Comparison of ENCODE assay signal across 27 cellular contexts in the genomic region with DNA sequence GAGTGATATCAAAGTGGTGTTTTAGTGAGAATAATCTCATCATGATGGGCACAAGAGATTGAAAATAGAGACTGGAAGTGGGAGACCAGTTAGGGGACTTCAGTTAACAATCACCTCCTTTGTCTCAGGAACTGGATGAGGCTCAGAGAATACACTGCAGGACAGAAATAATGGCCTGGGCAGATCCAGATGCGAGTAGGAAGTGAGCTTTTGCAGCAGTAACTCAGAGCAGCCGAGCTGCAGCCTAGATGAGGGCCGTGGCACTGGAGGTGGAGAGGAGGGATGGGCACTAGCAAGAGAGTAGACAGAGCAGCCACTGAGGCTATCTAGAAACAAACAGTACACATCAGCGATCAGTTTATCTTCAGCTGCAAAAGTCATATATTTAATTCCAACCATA. TPM values are rescaled to one million over a fixed set of nuclear protein-coding genes. Genes with fewer than 3 reads are reported as not detected.
DNase-seq lines count a peak whose midpoint lies in the region; ATAC-seq and TF ChIP-seq lines count a peak whose summit lies in the region.
"Had no signal": no experiment of that assay in that cellular context is flagged by ENCODE, and none has a peak within 500 bp of the region (broad histone marks: within the 10 kb centered on the region; RNA-seq: fewer than 3 reads in every experiment).

No MANE protein-coding gene starts in this region.

- BruUV-seq in A673 (replicated peaks; lab: Mats Ljungman, UMichigan): no TSS peak

- peak overlapping the region; percentile 17 for H3K27ac Mint-ChIP-seq in type B pancreatic cell
- H3K27ac Mint-ChIP-seq: activated T-helper 17 cell treated with anti-CD3 and anti-CD28 coated beads, Interleukin-2, amount 50 U/mL, for 72 hours; CD4-positive, alpha-beta T cell; natural killer cell had no signal

- ATAC-seq in body of pancreas (peak; percentile 41), right lobe of liver (peak; percentile 3 to 5 (median 4)), GM21717 (IDR thresholded peaks at IDR 0.05; ENCODE audit: unreplicated experiment) (no peak)
- ATAC-seq: activated T-helper 17 cell treated with anti-CD3 and anti-CD28 coated beads, Interleukin-2, amount 50 U/mL, for 72 hours; foreskin keratinocyte; natural killer cell had no signal

- peak overlapping the region; percentile 54 to 77 (median 63) for H3K27ac ChIP-seq in body of pancreas
- H3K27ac ChIP-seq in right lobe of liver: peak overlapping the region; percentile 33 to 89 (median 76)
- H3K27ac ChIP-seq in A673 (ENCODE audit: low read depth, low read length, poor library complexity, severe bottlenecking): no peak overlapping the region
- H3K27ac ChIP-seq: brain microvascular endothelial cell, esophagus squamous epithelium, foreskin keratinocyte, heart left ventricle, transverse colon had no signal

- CTCF ChIA-PET in A673 (lab: Charles Lee): no interaction called here

- H3K4me1 ChIP-seq in body of pancreas (peaks cover 35% of the 10 kb centered on the region), right lobe of liver (peaks cover 0 to 59% (median 26%) of the 10 kb centered on the region in 4 donors), A673 (ENCODE audit: insufficient read depth, low read length, poor library complexity, severe bottlenecking) (no peaks in the 10 kb centered on the region)
- H3K4me1 ChIP-seq: esophagus squamous epithelium, foreskin keratinocyte had no signal

- peaks cover 12% of the 10 kb centered on the region for H3K4me1 Mint-ChIP-seq in type B pancreatic cell (ENCODE audit: unreplicated experiment)
- H3K4me1 Mint-ChIP-seq: natural killer cell had no signal

- TF ChIP-seq POLR2A in body of pancreas (IDR thresholded peaks at IDR 0.05) (no peak), right lobe of liver (IDR thresholded peaks at IDR 0.05) (no peak)

- TF ChIP-seq CTCF in body of pancreas (IDR thresholded peaks at IDR 0.05) (no peak), right lobe of liver (IDR thresholded peaks at IDR 0.05) (no peak), type B pancreatic cell (conservative IDR thresholded peaks at IDR 0.05) (no peak), A673 (conservative IDR thresholded peaks at IDR 0.05; ENCODE audit: low read depth, low read length) (no peak)

- H3K36me3 Mint-ChIP-seq in type B pancreatic cell: no peaks in the 10 kb centered on the region
- H3K36me3 Mint-ChIP-seq: natural killer cell had no signal

- H3K9me3 Mint-ChIP-seq in type B pancreatic cell: no peaks in the 10 kb centered on the region
- H3K9me3 Mint-ChIP-seq: activated T-helper 17 cell treated with anti-CD3 and anti-CD28 coated beads, Interleukin-2, amount 50 U/mL, for 72 hours; CD4-positive, alpha-beta T cell; natural killer cell had no signal

- no peak overlapping the region for H3K4me3 Mint-ChIP-seq in type B pancreatic cell
- H3K4me3 Mint-ChIP-seq: activated T-helper 17 cell treated with anti-CD3 and anti-CD28 coated beads, Interleukin-2, amount 50 U/mL, for 72 hours; CD4-positive, alpha-beta T cell; natural killer cell had no signal

- H3K9me3 ChIP-seq in body of pancreas (no peaks in the 10 kb centered on the region), right lobe of liver (no peaks in the 10 kb centered on the region), A673 (ENCODE audit: low read depth, low read length, poor library complexity, severe bottlenecking) (no peaks in the 10 kb centered on the region)
- H3K9me3 ChIP-seq: esophagus squamous epithelium, heart left ventricle, transverse colon had no signal

- WGBS in body of pancreas, 2 donors: 44 to 45% methylated on average over 4 of the region's 4 CpGs
- WGBS in right lobe of liver (ENCODE audit: insufficient coverage, low coverage, low lambda C conversion rate, missing lambda C conversion rate): 57% methylated on average over 4 of the region's 4 CpGs

- no peaks in the 10 kb centered on the region for H3K27me3 ChIP-seq in body of pancreas
- H3K27me3 ChIP-seq in right lobe of liver: no peaks in the 10 kb centered on the region
- peaks cover 4% of the 10 kb centered on the region for H3K27me3 ChIP-seq in A673 (replicated peaks; ENCODE audit: insufficient read depth, low read depth, low read length, poor library complexity)
- H3K27me3 ChIP-seq: brain microvascular endothelial cell, esophagus squamous epithelium, foreskin keratinocyte, transverse colon had no signal

- peak; percentile 54 for DNase-seq in GF-D8 (lab: John Stamatoyannopoulos, UW)
- no peak for DNase-seq in body of pancreas
- no peak for DNase-seq in right lobe of liver
- no peak for DNase-seq in type B pancreatic cell (ENCODE audit: extremely low spot score, unreplicated experiment)
- no peak for DNase-seq in A673 (ENCODE audit: low spot score)
- no peak for DNase-seq in NCI-H446 treated with DMSO at 0.1 percent for 48 hours (lab: John Stamatoyannopoulos, UW)
- DNase-seq: activated CD4-positive, alpha-beta T cell treated with anti-CD3 and anti-CD28 coated beads for 4 hours; activated naive CD4-positive, alpha-beta T cell treated with anti-CD3 and anti-CD28 coated beads, Interleukin-2, amount 50 U/mL, for 16 hours; amniotic stem cell; brain microvascular endothelial cell; CD4-positive, alpha-beta T cell; EL; esophagus squamous epithelium; foreskin keratinocyte; GOT3; KG1; natural killer cell; NCI-H1105 treated with DMSO at 0.1 percent for 48 hours; NCI-H187 treated with DMSO at 0.1 percent for 48 hours; NCI-H2171 treated with DMSO at 0.1 percent for 48 hours; NCI-H510A treated with DMSO at 0.1 percent for 48 hours; stimulated activated CD4-positive, alpha-beta T cell treated with anti-CD3 and anti-CD28 coated beads, Interleukin-12 subunit alpha, Interleukin-12 subunit beta, amount 100 ng/mL, for 4 hours; stimulated activated CD4-positive, alpha-beta T cell treated with anti-CD3 and anti-CD28 coated beads, Interleukin-4, amount 100 ng/mL, for 1 hour; transverse colon had no signal

- no peaks in the 10 kb centered on the region for H3K27me3 Mint-ChIP-seq in type B pancreatic cell

- POLR2A ChIA-PET in A673 (lab: Charles Lee; ENCODE audit: low non-redundant PET): no interaction called here

- intact Hi-C loops in body of pancreas (cut with DNase I): no loop called here
- intact Hi-C loops in right lobe of liver (cut with DNase I): no loop called here
- intact Hi-C loops in A673 (cut with micrococcal nuclease; ENCODE audit: unreplicated experiment): no loop called here

- H3K36me3 ChIP-seq in body of pancreas (replicated peaks in 1 of 2; ENCODE audit: insufficient read depth in 1 of 2, low read depth in 2 of 2) (no peaks in the 10 kb centered on the region), right lobe of liver (no peaks in the 10 kb centered on the region), A673 (ENCODE audit: insufficient read depth, low read length, poor library complexity, severe bottlenecking) (no peaks in the 10 kb centered on the region)
- H3K36me3 ChIP-seq: brain microvascular endothelial cell, esophagus squamous epithelium, heart left ventricle, transverse colon had no signal

- H3K4me3 ChIP-seq in body of pancreas (no peak overlapping the region), right lobe of liver (no peak overlapping the region), A673 (ENCODE audit: low read depth, low read length, poor library complexity, severe bottlenecking) (no peak overlapping the region)
- H3K4me3 ChIP-seq: esophagus squamous epithelium, transverse colon had no signal

RNA-seq across cellular contexts. Expression of a gene that starts 48.6 kb away (rescaled TPM):
- 100 to 1,000 TPM; 209 to 264 TPM for total RNA-seq in body of pancreas
- 1,000 to 10,000 TPM in 2 of 6 experiments, 100 to 1,000 TPM in 4; 817 to 1,434 (median 907) TPM for total RNA-seq in right lobe of liver
- total RNA-seq in type B pancreatic cell (ENCODE audit: low replicate concordance): 74.9 and 101 TPM in 2 replicates
- total RNA-seq in A673 (2021): 38.7 and 39.2 TPM in 2 replicates
